ENCODE assay signal across 9 cellular contexts in genomic region chr19:47746129-47746528, GRCh38. TPM values are rescaled to one million over a fixed set of nuclear protein-coding genes. Genes with fewer than 3 reads are reported as not detected.
A peak's percentile ranks its signal among the peaks of the same experiment; 100 is the strongest.
DNase-seq lines count a peak whose midpoint lies in the region; ATAC-seq and TF ChIP-seq lines count a peak whose summit lies in the region.
"Not testable (repeated sequence)": the region's sequence is repeated elsewhere in the genome, so short reads cannot be mapped to it uniquely, and the experiment has no call there.
"Had no signal": no experiment of that assay in that cellular context is flagged by ENCODE, and none has a peak within 500 bp of the region (broad histone marks: within the 10 kb centered on the region; RNA-seq: fewer than 3 reads in every experiment).

No MANE protein-coding gene starts in this region.

- not testable (repeated sequence) for DNase-seq in Caco-2; PC-3; activated naive CD8-positive, alpha-beta T cell treated with anti-CD3 and anti-CD28 coated beads for 36 hours; esophagus squamous epithelium (lab: John Stamatoyannopoulos, UW); mesothelial cell of epicardium (ENCODE audit: low spot score in 2 of 2, unreplicated experiment in 2 of 2)

- peaks cover 38% of the 10 kb centered on the region for H3K79me2 ChIP-seq in PC-3 (ENCODE audit: low read length)

- H3K27me3 ChIP-seq in Caco-2 (replicated peaks; ENCODE audit: control insufficient read depth, insufficient read depth, low read length); PC-3 (ENCODE audit: low read length); esophagus squamous epithelium: not testable (repeated sequence)

- ATAC-seq in PC-3; stimulated activated memory B cell treated with anti-CD40 and anti-IgM and Interleukin-4, amounts not matched to agents 10 μg/mL and 1 μg/mL and 100 μg/mL, for 72 hours: not testable (repeated sequence)

- not testable (repeated sequence) for H3K4me1 ChIP-seq in Caco-2
- H3K4me1 ChIP-seq in PC-3 (ENCODE audit: insufficient read depth, low read length) (peaks cover 23% of the 10 kb centered on the region), esophagus squamous epithelium (peaks cover 34 to 81% (median 52%) of the 10 kb centered on the region in 3 donors)

- H3F3A ChIP-seq in PC-3 (ENCODE audit: low read length, unreplicated experiment), result not testable (repeated sequence)

- H3K4me2 ChIP-seq in PC-3 (ENCODE audit: low read length), result peak overlapping the region; percentile 74

- peak overlapping the region; percentile 69 for H3K4me3 ChIP-seq in Caco-2 (ENCODE audit: low read depth, low read length)
- H3K4me3 ChIP-seq in PC-3 (ENCODE audit: low read length), result peak overlapping the region; percentile 88
- H3K4me3 ChIP-seq in esophagus squamous epithelium, result peak overlapping the region; percentile 66 to 95 (median 86)

- H3K27ac ChIP-seq in PC-3 (ENCODE audit: low read length), result not testable (repeated sequence)
- peak overlapping the region; percentile 93 to 99 (median 96) for H3K27ac ChIP-seq in esophagus squamous epithelium

- not testable (repeated sequence) for H3K36me3 ChIP-seq in Caco-2 (ENCODE audit: control insufficient read depth, insufficient read depth, low read length); PC-3 (ENCODE audit: low read depth, low read length)
- peaks cover 19 to 56% (median 27%) of the 10 kb centered on the region in 3 donors for H3K36me3 ChIP-seq in esophagus squamous epithelium

- intact Hi-C loops in Caco-2 (cut with micrococcal nuclease; ENCODE audit: unreplicated experiment); PC-3 (cut with micrococcal nuclease); esophagus squamous epithelium (cut with DNase I): not testable (repeated sequence)

- TF ChIP-seq POLR2A in esophagus squamous epithelium (IDR thresholded peaks at IDR 0.05), result not testable (repeated sequence)

- peak overlapping the region; percentile 94 for H3K9ac ChIP-seq in PC-3 (ENCODE audit: low read length)

- not testable (repeated sequence) for H3K27me3 Mint-ChIP-seq in Caco-2 (ENCODE audit: insufficient read depth, unreplicated experiment); activated naive CD8-positive, alpha-beta T cell treated with anti-CD3 and anti-CD28 coated beads for 36 hours; mesothelial cell of epicardium (ENCODE audit: low read depth); stimulated activated memory B cell treated with anti-CD40 and anti-IgM and Interleukin-4, amounts not matched to agents 10 μg/mL and 1 μg/mL and 100 μg/mL, for 72 hours

- CTCF ChIA-PET in Caco-2 (lab: Charles Lee), result interaction anchor here (3.8 kb wide), 1 partner anchor 34 kb away, joined by 43 read pairs; the partner anchor contains the start of gene EHD2
- CTCF ChIA-PET in PC-3 (lab: Charles Lee), result not testable (repeated sequence)

- H3K4me1 Mint-ChIP-seq in Caco-2 (ENCODE audit: low read depth, unreplicated experiment), result not testable (repeated sequence)
- H3K4me1 Mint-ChIP-seq in activated naive CD8-positive, alpha-beta T cell treated with anti-CD3 and anti-CD28 coated beads for 36 hours, result peaks cover 40% of the 10 kb centered on the region
- peaks cover 21% of the 10 kb centered on the region for H3K4me1 Mint-ChIP-seq in mesothelial cell of epicardium
- H3K4me1 Mint-ChIP-seq in stimulated activated memory B cell treated with anti-CD40 and anti-IgM and Interleukin-4, amounts not matched to agents 10 μg/mL and 1 μg/mL and 100 μg/mL, for 72 hours, result peaks cover 48% of the 10 kb centered on the region

- WGBS in esophagus squamous epithelium, 2 donors, result 42 to 61% methylated on average over 16 to 17 of the region's 17 CpGs

- not testable (repeated sequence) for H3K9me3 Mint-ChIP-seq in Caco-2 (ENCODE audit: unreplicated experiment); activated naive CD8-positive, alpha-beta T cell treated with anti-CD3 and anti-CD28 coated beads for 36 hours; mesothelial cell of epicardium; stimulated activated memory B cell treated with anti-CD40 and anti-IgM and Interleukin-4, amounts not matched to agents 10 μg/mL and 1 μg/mL and 100 μg/mL, for 72 hours

- POLR2A ChIA-PET in Caco-2 (lab: Charles Lee), result interaction anchor here (0.6 kb wide), 1 partner anchor 9 kb away, joined by 3 read pairs; no protein-coding TSS in a partner anchor
- POLR2A ChIA-PET in PC-3 (lab: Charles Lee; ENCODE audit: unreplicated experiment), result not testable (repeated sequence)

- peak overlapping the region; percentile 99 for H3K27ac Mint-ChIP-seq in Caco-2 (ENCODE audit: unreplicated experiment)
- peak overlapping the region; percentile 69 for H3K27ac Mint-ChIP-seq in activated naive CD8-positive, alpha-beta T cell treated with anti-CD3 and anti-CD28 coated beads for 36 hours
- H3K27ac Mint-ChIP-seq in mesothelial cell of epicardium, result peak overlapping the region; percentile 99
- H3K27ac Mint-ChIP-seq in stimulated activated memory B cell treated with anti-CD40 and anti-IgM and Interleukin-4, amounts not matched to agents 10 μg/mL and 1 μg/mL and 100 μg/mL, for 72 hours, result peak overlapping the region; percentile 99

- TF ChIP-seq CTCF in Caco-2 (IDR thresholded peaks at IDR 0.05; ENCODE audit: insufficient read depth in 1 of 2, low read depth in 1 of 2, low read length in 1 of 2, severe bottlenecking in 1 of 2, unreplicated experiment in 1 of 2); PC-3 (conservative IDR thresholded peaks at IDR 0.05; ENCODE audit: low read depth, low read length); esophagus squamous epithelium (IDR thresholded peaks at IDR 0.05); mesothelial cell of epicardium (IDR thresholded peaks at IDR 0.05; ENCODE audit: unreplicated experiment): not testable (repeated sequence)

- TSS peak; percentile 77 for BruUV-seq in Caco-2 (replicated peaks; lab: Mats Ljungman, UMichigan)
- BruUV-seq in PC-3 (replicated peaks; lab: Mats Ljungman, UMichigan), result TSS peak; percentile 60

- H3K36me3 Mint-ChIP-seq in Caco-2 (ENCODE audit: insufficient read depth, unreplicated experiment) (peaks cover 53% of the 10 kb centered on the region), mesothelial cell of epicardium (peaks cover 24% of the 10 kb centered on the region)
- peaks cover 31% of the 10 kb centered on the region for H3K36me3 Mint-ChIP-seq in activated naive CD8-positive, alpha-beta T cell treated with anti-CD3 and anti-CD28 coated beads for 36 hours
- H3K36me3 Mint-ChIP-seq in stimulated activated memory B cell treated with anti-CD40 and anti-IgM and Interleukin-4, amounts not matched to agents 10 μg/mL and 1 μg/mL and 100 μg/mL, for 72 hours, result peaks cover 31% of the 10 kb centered on the region

- not testable (repeated sequence) for H2AFZ ChIP-seq in PC-3 (ENCODE audit: low read length)

- H3K4me3 Mint-ChIP-seq in Caco-2 (ENCODE audit: unreplicated experiment) (peak overlapping the region; percentile 92), mesothelial cell of epicardium (peak overlapping the region; percentile 99)
- peak overlapping the region; percentile 99 for H3K4me3 Mint-ChIP-seq in activated naive CD8-positive, alpha-beta T cell treated with anti-CD3 and anti-CD28 coated beads for 36 hours
- H3K4me3 Mint-ChIP-seq in stimulated activated memory B cell treated with anti-CD40 and anti-IgM and Interleukin-4, amounts not matched to agents 10 μg/mL and 1 μg/mL and 100 μg/mL, for 72 hours, result peak overlapping the region; percentile 88

- H4K20me1 ChIP-seq in PC-3 (ENCODE audit: low read length), result not testable (repeated sequence)

- H3K9me2 ChIP-seq in PC-3 (replicated peaks; ENCODE audit: low read length), result not testable (repeated sequence)

- H3K9me3 ChIP-seq in Caco-2; PC-3 (ENCODE audit: low read length); esophagus squamous epithelium: not testable (repeated sequence)

RNA-seq across cellular contexts. Expression of gene NOP53, which starts 0.8 kb away (rescaled TPM):
- total RNA-seq in Caco-2 (2022) (347 and 360 TPM in 2 replicates), PC-3 (2014; rRNA removed) (61.5 and 83.9 TPM in 2 replicates), esophagus squamous epithelium (100 to 1,000 TPM; 118 to 522 (median 268) TPM), mesothelial cell of epicardium (290 to 313 TPM (median 310 TPM) in 3 replicates)
- total RNA-seq in activated naive CD8-positive, alpha-beta T cell treated with anti-CD3 and anti-CD28 coated beads for 36 hours, result 100 to 1,000 TPM; 248 to 249 TPM

RNA-seq across cellular contexts. Expression of gene SELENOW, which starts 32.4 kb away (rescaled TPM):
- total RNA-seq in Caco-2 (2022), result 110 and 119 TPM in 2 replicates
- 277 and 278 TPM in 2 replicates for total RNA-seq in PC-3 (2014; rRNA removed)
- 100 to 1,000 TPM in 1 of 2 experiments, 10 to 100 TPM in 1; 99.1 to 107 TPM for total RNA-seq in activated naive CD8-positive, alpha-beta T cell treated with anti-CD3 and anti-CD28 coated beads for 36 hours
- total RNA-seq in esophagus squamous epithelium, result 100 to 1,000 TPM; 185 to 477 (median 324) TPM
- total RNA-seq in mesothelial cell of epicardium, result 113 to 127 TPM (median 117 TPM) in 3 replicates

RNA-seq across cellular contexts. Expression of gene EHD2, which starts 32.9 kb away (rescaled TPM):
- 13.3 and 14.6 TPM in 2 replicates for total RNA-seq in Caco-2 (2022)
- total RNA-seq in PC-3 (2014; rRNA removed), result 0.11 and 1.4 TPM in 2 replicates
- total RNA-seq in activated naive CD8-positive, alpha-beta T cell treated with anti-CD3 and anti-CD28 coated beads for 36 hours, result under 1 TPM; 0.44 to 0.68 TPM
- total RNA-seq in esophagus squamous epithelium, result 10 to 100 TPM; 34.8 to 50.7 (median 39.2) TPM
- 38.7 to 39.2 TPM (median 38.8 TPM) in 3 replicates for total RNA-seq in mesothelial cell of epicardium

RNA-seq across cellular contexts. Expression of gene TPRX1, which starts 58.2 kb away (rescaled TPM):
- total RNA-seq in Caco-2 (2022) (not detected in 2 replicates), PC-3 (2014; rRNA removed) (not detected in 2 replicates), esophagus squamous epithelium (not detected), mesothelial cell of epicardium (not detected in 3 replicates)
- not detected for total RNA-seq in activated naive CD8-positive, alpha-beta T cell treated with anti-CD3 and anti-CD28 coated beads for 36 hours
- total RNA-seq: glomerular endothelial cell, HT-29, occipital lobe had no signal
